Comparison of ENCODE assay signal across 8 cellular contexts in the genomic region with DNA sequence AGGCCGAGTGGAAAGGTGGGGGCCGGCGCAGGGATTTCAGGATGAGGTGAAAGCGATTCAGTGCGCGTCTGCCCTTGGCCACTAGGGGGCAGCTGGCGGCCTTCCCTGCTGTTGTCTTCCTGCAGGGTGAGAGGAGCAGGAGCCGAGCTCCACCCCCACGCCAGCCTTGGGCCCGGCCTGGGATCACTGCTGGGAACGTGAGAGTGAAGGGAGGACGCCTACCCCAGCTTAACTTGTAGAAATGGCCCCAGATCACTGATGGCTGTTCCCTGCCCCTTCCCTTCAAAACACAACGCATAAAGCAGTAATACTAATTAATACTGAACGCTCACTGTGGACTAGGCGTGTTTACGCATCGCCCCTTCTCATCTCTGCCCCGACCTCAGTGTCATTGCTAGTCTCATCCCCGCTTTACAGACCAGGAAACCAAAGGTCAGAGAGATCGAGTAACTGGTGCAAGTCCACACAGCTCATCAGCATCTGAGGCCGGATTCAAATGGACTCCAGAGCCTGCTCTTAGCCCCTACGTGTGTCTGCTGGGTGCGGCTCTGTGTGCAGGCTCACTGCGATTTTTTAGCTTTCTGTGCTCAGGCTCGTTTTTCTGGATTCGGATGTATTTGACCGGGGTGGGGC. TPM values are rescaled to one million over a fixed set of nuclear protein-coding genes. Genes with fewer than 3 reads are reported as not detected.
A peak's percentile ranks its signal among the peaks of the same experiment; 100 is the strongest.
DNase-seq lines count a peak whose midpoint lies in the region; ATAC-seq, FAIRE-seq and TF ChIP-seq lines count a peak whose summit lies in the region.

No MANE protein-coding gene starts in this region.

- H3K9ac ChIP-seq in HCT116 (ENCODE audit: low read length) (no peak overlapping the region), keratinocyte (ENCODE audit: control insufficient read depth, extremely low read depth, insufficient read depth, low read length) (no peak overlapping the region)

- H4K20me1 ChIP-seq in HCT116 (ENCODE audit: insufficient read depth) (no peaks in the 10 kb centered on the region), keratinocyte (ENCODE audit: control insufficient read depth, extremely low read depth, insufficient read depth, low read length) (no peaks in the 10 kb centered on the region)

- peaks cover 4 to 11% of the 10 kb centered on the region in 2 experiments for H3K4me1 ChIP-seq in HCT116 (ENCODE audit: control insufficient read depth in 1 of 2, insufficient read depth in 2 of 2, low read length in 2 of 2)
- H3K4me1 ChIP-seq in keratinocyte (ENCODE audit: control insufficient read depth, extremely low read depth, insufficient read depth, low read length), result no peaks in the 10 kb centered on the region

- peak overlapping the region; percentile 30 for H3K4me2 ChIP-seq in HCT116 (ENCODE audit: low read length)
- H3K4me2 ChIP-seq in keratinocyte (ENCODE audit: control insufficient read depth, extremely low read depth, insufficient read depth, low read depth, low read length), result no peak overlapping the region

- peak; percentile 52 to 58 for DNase-seq in AML-193 (lab: John Stamatoyannopoulos, UW)
- peak; percentile 44 for DNase-seq in HCT116 (ENCODE audit: low read depth, low spot score)
- peak; percentile 65 for DNase-seq in NCI-H226
- DNase-seq in activated CD4-positive, CD25-positive, alpha-beta regulatory T cell treated with anti-CD3 and anti-CD28 coated beads, Interleukin-2, amount 50 U/mL, for 72 hours, result peak; percentile 73
- DNase-seq in caudate nucleus (lab: John Stamatoyannopoulos, UW), result peak in 60 of 61 donors; percentile 30 to 92 (median 82)
- peak; percentile 23 for DNase-seq in keratinocyte (ENCODE audit: low read depth, low spot score)
- peak; percentile 33 to 62 for DNase-seq in stimulated activated CD4-positive, alpha-beta T cell treated with anti-CD3 and anti-CD28 coated beads, Interleukin-15, amount 100 ng/mL, for 48 hours (ENCODE audit: low read depth in 2 of 2)

- H3K9me1 ChIP-seq in keratinocyte (ENCODE audit: control insufficient read depth, extremely low read depth, insufficient read depth, low read length), result no peaks in the 10 kb centered on the region

- CTCF ChIA-PET in HCT116 (lab: Charles Lee), result interaction anchor here (0.7 to 3.3 kb wide), 15 partner anchors 8 to 247 kb away, joined by 3 to 64 read pairs (median 6); partner anchors contain the start of genes FAM222A, MMAB and MVK

- no peak overlapping the region for H3K27ac ChIP-seq in HCT116 (ENCODE audit: low read depth, low read length)
- H3K27ac ChIP-seq in caudate nucleus (ENCODE audit: low read depth, low read length), result peak overlapping the region; percentile 26
- H3K27ac ChIP-seq in keratinocyte (ENCODE audit: control insufficient read depth, insufficient read depth, low read length), result no peak overlapping the region

- TF ChIP-seq POLR2A in HCT116 (IDR thresholded peaks at IDR 0.05; ENCODE audit: borderline replicate concordance, extremely low read depth, insufficient read depth, insufficient read length), result no peak

- ATAC-seq in HCT116 (peak; percentile 98), GM21619 (IDR thresholded peaks at IDR 0.05; ENCODE audit: unreplicated experiment) (no peak)

- H3K4me3 ChIP-seq in HCT116 (replicated peaks in 1 of 2; ENCODE audit: low read depth in 1 of 2, low read length in 2 of 2) (no peak overlapping the region), keratinocyte (ENCODE audit: control insufficient read depth in 2 of 3, extremely low read depth in 1 of 3, insufficient read depth in 2 of 3, low read depth in 1 of 3, low read length in 3 of 3) (no peak overlapping the region)

- H2AFZ ChIP-seq in HCT116 (ENCODE audit: low read depth, low read length, poor library complexity, severe bottlenecking), result no peak overlapping the region
- H2AFZ ChIP-seq in keratinocyte (ENCODE audit: control insufficient read depth, low read length), result no peak overlapping the region

- peak; percentile 62 for FAIRE-seq in keratinocyte (lab: Jason Lieb, UNC)

- H3K79me2 ChIP-seq in HCT116 (ENCODE audit: insufficient read depth, low read length) (no peaks in the 10 kb centered on the region), keratinocyte (ENCODE audit: control insufficient read depth, insufficient read depth, low read length) (no peaks in the 10 kb centered on the region)

- dilution Hi-C loops in keratinocyte (cut with MboI; ENCODE audit: extremely low pct_ligation_motif_present, low sequenced_read_pairs), result no loop called here

- POLR2A ChIA-PET in HCT116 (lab: Charles Lee), result interaction anchor here (0.6 kb wide), 1 partner anchor 24 kb away, joined by 3 read pairs; the partner anchor contains the start of genes MMAB and MVK

- intact Hi-C loops in HCT116 (cut with micrococcal nuclease), result loop anchor here (1.0 kb wide), 2 partner anchors 80 to 177 kb away; no protein-coding TSS in a partner anchor

- RAD21 ChIA-PET in HCT116 (lab: Charles Lee; ENCODE audit: low non-redundant PET in 1 of 2, low total read pairs in 2 of 2, uncharacterized antibody in 2 of 2, unreplicated experiment in 2 of 2), result interaction anchor here (0.8 to 1.1 kb wide), 7 partner anchors 117 to 247 kb away, joined by 3 to 9 read pairs (median 5); no protein-coding TSS in a partner anchor

- H3K9me2 ChIP-seq in HCT116 (ENCODE audit: insufficient read depth), result no peaks in the 10 kb centered on the region

- peak; percentile 92 for TF ChIP-seq RAD21 in HCT116 (IDR thresholded peaks at IDR 0.05; ENCODE audit: low read depth)

- H3K27me3 ChIP-seq in HCT116 (ENCODE audit: insufficient read depth, low read length), result no peaks in the 10 kb centered on the region
- no peaks in the 10 kb centered on the region for H3K27me3 ChIP-seq in keratinocyte (ENCODE audit: control insufficient read depth, extremely low read depth, insufficient read depth, low read length)

- TF ChIP-seq CTCF in HCT116 (IDR thresholded peaks at IDR 0.05 in 2 of 3, conservative IDR thresholded peaks at IDR 0.05 in 1 of 3; ENCODE audit: borderline replicate concordance in 1 of 3, insufficient read depth in 1 of 3, low read depth in 2 of 3, low read length in 2 of 3), result peak; percentile 87 to 98 (median 94)
- TF ChIP-seq CTCF in keratinocyte (optimal IDR thresholded peaks at IDR 0.05 in 1 of 3, IDR thresholded peaks at IDR 0.05 in 1 of 3, conservative IDR thresholded peaks at IDR 0.05 in 1 of 3; ENCODE audit: extremely low read depth in 1 of 3, insufficient read depth in 2 of 3, low read length in 3 of 3), result peak; percentile 88 to 99 (median 95)

- H3K36me3 ChIP-seq in HCT116 (ENCODE audit: control insufficient read depth in 1 of 2, insufficient read depth in 2 of 2, low read length in 2 of 2) (0 out of 4 replicates have a peak, but pooled peaks cover 0 to 5% of the 10 kb centered on the region in 2 experiments), keratinocyte (ENCODE audit: control insufficient read depth in 2 of 2, extremely low read depth in 1 of 2, insufficient read depth in 2 of 2, low read length in 2 of 2) (peaks cover 9 to 15% of the 10 kb centered on the region in 2 experiments)

- no peaks in the 10 kb centered on the region for H3K9me3 ChIP-seq in HCT116 (ENCODE audit: control insufficient read depth in 1 of 2, insufficient read depth in 1 of 2, low read depth in 1 of 2, low read length in 2 of 2)
- H3K9me3 ChIP-seq in keratinocyte (ENCODE audit: control insufficient read depth, low read depth, low read length), result no peaks in the 10 kb centered on the region

- no TSS peak for BruUV-seq in HCT116 (replicated peaks; lab: Mats Ljungman, UMichigan)

TF ChIP-seq in HCT116, 20 proteins besides CTCF, POLR2A, EP300 and RAD21 (continues in another document):
- TF ChIP-seq ATF3 (IDR thresholded peaks at IDR 0.05) (no peak), YY1 (IDR thresholded peaks at IDR 0.05; ENCODE audit: extremely low read depth, insufficient replicate concordance, low read depth, low read length) (no peak), ZFX (IDR thresholded peaks at IDR 0.05) (no peak)
- TF ChIP-seq, protein P1, sequence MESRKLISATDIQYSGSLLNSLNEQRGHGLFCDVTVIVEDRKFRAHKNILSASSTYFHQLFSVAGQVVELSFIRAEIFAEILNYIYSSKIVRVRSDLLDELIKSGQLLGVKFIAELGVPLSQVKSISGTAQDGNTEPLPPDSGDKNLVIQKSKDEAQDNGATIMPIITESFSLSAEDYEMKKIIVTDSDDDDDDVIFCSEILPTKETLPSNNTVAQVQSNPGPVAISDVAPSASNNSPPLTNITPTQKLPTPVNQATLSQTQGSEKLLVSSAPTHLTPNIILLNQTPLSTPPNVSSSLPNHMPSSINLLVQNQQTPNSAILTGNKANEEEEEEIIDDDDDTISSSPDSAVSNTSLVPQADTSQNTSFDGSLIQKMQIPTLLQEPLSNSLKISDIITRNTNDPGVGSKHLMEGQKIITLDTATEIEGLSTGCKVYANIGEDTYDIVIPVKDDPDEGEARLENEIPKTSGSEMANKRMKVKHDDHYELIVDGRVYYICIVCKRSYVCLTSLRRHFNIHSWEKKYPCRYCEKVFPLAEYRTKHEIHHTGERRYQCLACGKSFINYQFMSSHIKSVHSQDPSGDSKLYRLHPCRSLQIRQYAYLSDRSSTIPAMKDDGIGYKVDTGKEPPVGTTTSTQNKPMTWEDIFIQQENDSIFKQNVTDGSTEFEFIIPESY (IDR thresholded peaks at IDR 0.05; ENCODE audit: extremely low read depth, insufficient replicate concordance, low read length), result no peak

RNA-seq across cellular contexts. Expression of gene MVK, which starts 24.3 kb away (rescaled TPM):
- 17.3 TPM for total RNA-seq in HCT116 (2021; ENCODE audit: unreplicated experiment)
- 19.2 and 20.3 TPM in 2 replicates for polyA plus RNA-seq in HCT116 (2012)
- 26.7 to 29.5 TPM (median 29.3 TPM) in 3 replicates for polyA plus RNA-seq in keratinocyte
- polyA plus RNA-seq in keratinocyte (2011; ENCODE audit: low read depth), result 9.9 TPM
- polyA plus RNA-seq in keratinocyte (2011; cell fraction: cytosol; rRNA removed), result 18.4 and 30.6 TPM in 2 replicates
- polyA plus RNA-seq in keratinocyte (2011; cell fraction: nucleus; rRNA removed), result 28.6 and 31.8 TPM in 2 replicates
- 21.9 and 36.7 TPM in 2 replicates for polyA plus RNA-seq in keratinocyte (2012; ENCODE audit: low replicate concordance)
- polyA minus RNA-seq in keratinocyte, result 19.1 to 47.1 TPM (median 20.8 TPM) in 3 replicates
- polyA minus RNA-seq in keratinocyte (2011; cell fraction: cytosol; rRNA and poly(A)+ RNA removed), result 20.7 TPM
- 11.9 and 12.3 TPM in 2 replicates for polyA minus RNA-seq in keratinocyte (2011; cell fraction: nucleus; rRNA and poly(A)+ RNA removed)

RNA-seq across cellular contexts. Expression of gene MMAB, which starts 24.6 kb away (rescaled TPM):
- total RNA-seq in HCT116 (2021; ENCODE audit: unreplicated experiment), result 34.9 TPM
- 35.1 and 36.8 TPM in 2 replicates for polyA plus RNA-seq in HCT116 (2012)
- polyA plus RNA-seq in keratinocyte, result 29.4 to 38.6 TPM (median 30.6 TPM) in 3 replicates
- 8.1 TPM for polyA plus RNA-seq in keratinocyte (2011; ENCODE audit: low read depth)
- polyA plus RNA-seq in keratinocyte (2011; cell fraction: cytosol; rRNA removed), result 21.3 and 28.5 TPM in 2 replicates
- polyA plus RNA-seq in keratinocyte (2011; cell fraction: nucleus; rRNA removed), result 25.5 and 26.0 TPM in 2 replicates
- 23.7 and 51.0 TPM in 2 replicates for polyA plus RNA-seq in keratinocyte (2012; ENCODE audit: low replicate concordance)
- 22.8 to 27.4 TPM (median 23.3 TPM) in 3 replicates for polyA minus RNA-seq in keratinocyte
- 33.8 TPM for polyA minus RNA-seq in keratinocyte (2011; cell fraction: cytosol; rRNA and poly(A)+ RNA removed)
- 6.0 and 12.6 TPM in 2 replicates for polyA minus RNA-seq in keratinocyte (2011; cell fraction: nucleus; rRNA and poly(A)+ RNA removed)

Comparison
In these comparisons a context has a peak if more than half of its experiments do, and no peak if none do; other contexts are left out.
1. DNase-seq: peak in every context shown above with its lines; median percentile 82 in caudate nucleus; 73 in activated CD4-positive, CD25-positive, alpha-beta regulatory T cell treated with anti-CD3 and anti-CD28 coated beads, Interleukin-2, amount 50 U/mL, for 72 hours; 65 in NCI-H226; 55 in AML-193; 48 in stimulated activated CD4-positive, alpha-beta T cell treated with anti-CD3 and anti-CD28 coated beads, Interleukin-15, amount 100 ng/mL, for 48 hours; 44 in HCT116; 23 in keratinocyte.